1 cellular context compared by ENCODE assay signal in the genomic region with DNA sequence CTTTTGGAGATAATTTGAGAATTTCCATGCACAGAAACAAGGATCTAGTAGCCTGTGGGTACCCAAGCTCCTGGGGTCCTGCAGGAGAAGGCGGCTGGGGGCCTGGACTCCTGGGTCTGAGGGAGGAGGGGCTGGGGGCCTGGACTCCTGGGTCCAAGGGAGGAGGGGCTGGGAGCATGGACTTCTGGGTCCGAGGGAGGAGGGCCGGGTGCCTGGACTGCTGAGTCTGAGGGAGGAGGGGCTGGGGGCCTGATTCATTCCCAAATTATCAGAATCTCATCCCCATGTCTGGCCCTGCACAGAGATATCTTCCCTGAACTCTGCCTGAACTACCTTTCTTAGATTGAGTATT.
TF ChIP-seq lines count a peak whose summit lies in the region.

No MANE protein-coding gene starts in this region.

TF ChIP-seq in H1, 55 proteins besides CTCF, POLR2A, EP300 and RAD21:
- TF ChIP-seq SIRT6 (IDR thresholded peaks at IDR 0.05; ENCODE audit: low read length): no peak
- no peak for TF ChIP-seq KDM4A (IDR thresholded peaks at IDR 0.05; ENCODE audit: low read depth, low read length, severe bottlenecking)
- TF ChIP-seq ATF3 (IDR thresholded peaks at IDR 0.05; ENCODE audit: insufficient read depth, low read depth, low read length): no peak
- no peak for TF ChIP-seq HDAC6 (IDR thresholded peaks at IDR 0.05; ENCODE audit: low read depth, low read length)
- TF ChIP-seq TBP (IDR thresholded peaks at IDR 0.05; ENCODE audit: low read depth, low read length): no peak
- TF ChIP-seq SP2 (IDR thresholded peaks at IDR 0.05; ENCODE audit: low read length): no peak
- TF ChIP-seq, protein P1, sequence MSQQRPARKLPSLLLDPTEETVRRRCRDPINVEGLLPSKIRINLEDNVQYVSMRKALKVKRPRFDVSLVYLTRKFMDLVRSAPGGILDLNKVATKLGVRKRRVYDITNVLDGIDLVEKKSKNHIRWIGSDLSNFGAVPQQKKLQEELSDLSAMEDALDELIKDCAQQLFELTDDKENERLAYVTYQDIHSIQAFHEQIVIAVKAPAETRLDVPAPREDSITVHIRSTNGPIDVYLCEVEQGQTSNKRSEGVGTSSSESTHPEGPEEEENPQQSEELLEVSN (IDR thresholded peaks at IDR 0.05): no peak
- no peak for TF ChIP-seq CHD2 (IDR thresholded peaks at IDR 0.05; ENCODE audit: low read length)
- TF ChIP-seq SRF (IDR thresholded peaks at IDR 0.05; ENCODE audit: low read depth, low read length): no peak
- no peak for TF ChIP-seq NANOG (IDR thresholded peaks at IDR 0.05; ENCODE audit: insufficient read depth, low read depth, low read length, poor library complexity, severe bottlenecking)
- no peak for TF ChIP-seq RXRA (IDR thresholded peaks at IDR 0.05; ENCODE audit: insufficient read depth, low read depth, low read length)
- no peak for TF ChIP-seq TAF7 (optimal IDR thresholded peaks at IDR 0.05; ENCODE audit: borderline replicate concordance, low read depth, low read length)
- no peak for TF ChIP-seq POLR2AphosphoS5 (IDR thresholded peaks at IDR 0.05; ENCODE audit: low read depth, low read length)
- TF ChIP-seq RNF2 (IDR thresholded peaks at IDR 0.05; ENCODE audit: borderline replicate concordance, low read depth, low read length, missing control alignments, poor library complexity, severe bottlenecking): no peak
- no peak for TF ChIP-seq CREB1 (IDR thresholded peaks at IDR 0.05)
- no peak for TF ChIP-seq MAFK (IDR thresholded peaks at IDR 0.05; ENCODE audit: low read depth, low read length)
- TF ChIP-seq SP1 (IDR thresholded peaks at IDR 0.05; ENCODE audit: low read depth, low read length): no peak
- no peak for TF ChIP-seq GTF2F1 (IDR thresholded peaks at IDR 0.05; ENCODE audit: borderline replicate concordance, low read depth, low read length)
- no peak for TF ChIP-seq YY1 (IDR thresholded peaks at IDR 0.05; ENCODE audit: low read depth, low read length)
TF ChIP-seq in H1: peak in this region for 0.
